In genomic region chr14:61756135-61756534, GRCh38 we compare ENCODE assay signal across 20 cellular contexts. TPM values are rescaled to one million over a fixed set of nuclear protein-coding genes. Genes with fewer than 3 reads are reported as not detected.
DNase-seq lines count a peak whose midpoint lies in the region; ATAC-seq and TF ChIP-seq lines count a peak whose summit lies in the region.
"Had no signal": no experiment of that assay in that cellular context is flagged by ENCODE, and none has a peak within 500 bp of the region (broad histone marks: within the 10 kb centered on the region; RNA-seq: fewer than 3 reads in every experiment).

No MANE protein-coding gene starts in this region.

- no peak overlapping the region for H3K4me3 Mint-ChIP-seq in activated T-cell treated with anti-CD3 and anti-CD28 coated beads, Interleukin-2, amount 50 U/mL, for 72 hours
- H3K4me3 Mint-ChIP-seq in activated CD8-positive, alpha-beta T cell treated with anti-CD3 and anti-CD28 coated beads, Interleukin-2, amount 10 ng/mL, durations not matched to agents 7 days and 5 days, result no peak overlapping the region
- H3K4me3 Mint-ChIP-seq: HFFc6 had no signal

- no peaks in the 10 kb centered on the region for H3K9me3 Mint-ChIP-seq in activated T-cell treated with anti-CD3 and anti-CD28 coated beads, Interleukin-2, amount 50 U/mL, for 72 hours
- no peaks in the 10 kb centered on the region for H3K9me3 Mint-ChIP-seq in activated CD8-positive, alpha-beta T cell treated with anti-CD3 and anti-CD28 coated beads, Interleukin-2, amount 10 ng/mL, durations not matched to agents 7 days and 5 days (ENCODE audit: insufficient read depth)

- POLR2A ChIA-PET in activated CD8-positive, alpha-beta T cell treated with anti-CD3 and anti-CD28 coated beads, Interleukin-2, amount 10 ng/mL, durations not matched to agents 7 days and 5 days (lab: Charles Lee), result interaction anchor here (0.7 kb wide), 1 partner anchor 16 kb away, joined by 3 read pairs; no protein-coding TSS in a partner anchor

- CTCF ChIA-PET in activated CD8-positive, alpha-beta T cell treated with anti-CD3 and anti-CD28 coated beads, Interleukin-2, amount 10 ng/mL, durations not matched to agents 7 days and 5 days (lab: Charles Lee), result interaction anchor here (1.8 to 8.0 kb wide), 3 partner anchors 11 to 81 kb away, joined by 4 to 62 read pairs (median 17); no protein-coding TSS in a partner anchor

- ATAC-seq in activated T-cell treated with anti-CD3 and anti-CD28 coated beads, Interleukin-2, amount 50 U/mL, for 72 hours (replicated peaks in 1 of 2), result peak; percentile 1 to 2
- no peak for ATAC-seq in HG03135 (IDR thresholded peaks at IDR 0.05; ENCODE audit: unreplicated experiment)
- no peak for ATAC-seq in activated CD8-positive, alpha-beta T cell treated with anti-CD3 and anti-CD28 coated beads, Interleukin-2, amount 10 ng/mL, durations not matched to agents 7 days and 5 days
- ATAC-seq: GM12878 had no signal

- no peak overlapping the region for H3K4me3 ChIP-seq in fibroblast of pulmonary artery (replicated peaks; ENCODE audit: low read depth, low read length)
- H3K4me3 ChIP-seq: BLaER1, GM12878, Peyer's patch had no signal

- DNase-seq in activated T-cell treated with anti-CD3 and anti-CD28 coated beads, Interleukin-2, amount 50 U/mL, for 72 hours, result no peak
- no peak for DNase-seq in activated T-cell treated with anti-CD3 and anti-CD28 coated beads for 4 hours
- peak; percentile 43 for DNase-seq in amniotic epithelial cell (ENCODE audit: low read depth)
- peak; percentile 47 for DNase-seq in fibroblast of pulmonary artery (ENCODE audit: low read depth)
- DNase-seq in C1 segment of cervical spinal cord (lab: John Stamatoyannopoulos, UW), result no peak
- no peak for DNase-seq in DMS153 (lab: John Stamatoyannopoulos, UW)
- DNase-seq in activated CD8-positive, alpha-beta T cell treated with anti-CD3 and anti-CD28 coated beads, Interleukin-2, amount 10 ng/mL, durations not matched to agents 7 days and 5 days, result no peak
- DNase-seq: GDM1, HFFc6, Karpas-422, MM.1S, NCI-H1092 treated with DMSO at 0.1 percent for 48 hours, NCI-H1694, NCI-H510A treated with DMSO at 0.1 percent for 48 hours, Peyer's patch, Right ventricle myocardium superior had no signal

- peaks cover 16% of the 10 kb centered on the region for H3K4me1 Mint-ChIP-seq in activated T-cell treated with anti-CD3 and anti-CD28 coated beads, Interleukin-2, amount 50 U/mL, for 72 hours (ENCODE audit: low read depth)
- H3K4me1 Mint-ChIP-seq in activated CD8-positive, alpha-beta T cell treated with anti-CD3 and anti-CD28 coated beads, Interleukin-2, amount 10 ng/mL, durations not matched to agents 7 days and 5 days (ENCODE audit: low read depth), result peaks cover 24% of the 10 kb centered on the region

- no peaks in the 10 kb centered on the region for H3K36me3 Mint-ChIP-seq in activated T-cell treated with anti-CD3 and anti-CD28 coated beads, Interleukin-2, amount 50 U/mL, for 72 hours (ENCODE audit: insufficient read depth in 2 of 2)
- peaks cover 17% of the 10 kb centered on the region for H3K36me3 Mint-ChIP-seq in activated CD8-positive, alpha-beta T cell treated with anti-CD3 and anti-CD28 coated beads, Interleukin-2, amount 10 ng/mL, durations not matched to agents 7 days and 5 days (ENCODE audit: low read depth)

- H3K27me3 Mint-ChIP-seq in activated T-cell treated with anti-CD3 and anti-CD28 coated beads, Interleukin-2, amount 50 U/mL, for 72 hours (ENCODE audit: low read depth), result peaks cover 10% of the 10 kb centered on the region
- peaks cover 5% of the 10 kb centered on the region for H3K27me3 Mint-ChIP-seq in activated CD8-positive, alpha-beta T cell treated with anti-CD3 and anti-CD28 coated beads, Interleukin-2, amount 10 ng/mL, durations not matched to agents 7 days and 5 days (ENCODE audit: low read depth)

- peak overlapping the region; percentile 90 for H3K27ac Mint-ChIP-seq in activated T-cell treated with anti-CD3 and anti-CD28 coated beads, Interleukin-2, amount 50 U/mL, for 72 hours
- no peak overlapping the region for H3K27ac Mint-ChIP-seq in activated CD8-positive, alpha-beta T cell treated with anti-CD3 and anti-CD28 coated beads, Interleukin-2, amount 10 ng/mL, durations not matched to agents 7 days and 5 days

- no peak for TF ChIP-seq CTCF in fibroblast of pulmonary artery (IDR thresholded peaks at IDR 0.05; ENCODE audit: low read length, missing control alignments)

RNA-seq across cellular contexts. Expression of gene SNAPC1, which starts 6.1 kb away (rescaled TPM):
- total RNA-seq in activated T-cell treated with anti-CD3 and anti-CD28 coated beads, Interleukin-2, amount 50 U/mL, for 72 hours, result 1 to 10 TPM; 7.2 to 7.8 TPM
- total RNA-seq in activated CD8-positive, alpha-beta T cell treated with anti-CD3 and anti-CD28 coated beads, Interleukin-2, amount 10 ng/mL, durations not matched to agents 7 days and 5 days, result 1 to 10 TPM; 6.4 to 6.5 TPM

RNA-seq across cellular contexts. Expression of gene SYT16, which starts 56.4 kb away (rescaled TPM):
- under 1 TPM; 0.02 to 0.09 TPM for total RNA-seq in activated T-cell treated with anti-CD3 and anti-CD28 coated beads, Interleukin-2, amount 50 U/mL, for 72 hours
- total RNA-seq in activated CD8-positive, alpha-beta T cell treated with anti-CD3 and anti-CD28 coated beads, Interleukin-2, amount 10 ng/mL, durations not matched to agents 7 days and 5 days, result not detected
- total RNA-seq: A172, Right ventricle myocardium superior had no signal

Comparison
In these comparisons a context has a peak if more than half of its experiments do, and no peak if none do; other contexts are left out.
1. ATAC-seq: peak in activated T-cell treated with anti-CD3 and anti-CD28 coated beads, Interleukin-2, amount 50 U/mL, for 72 hours (2 of 2); none in HG03135 (single experiment) and activated CD8-positive, alpha-beta T cell treated with anti-CD3 and anti-CD28 coated beads, Interleukin-2, amount 10 ng/mL, durations not matched to agents 7 days and 5 days (single experiment).
2. DNase-seq: peak in amniotic epithelial cell (single experiment) and fibroblast of pulmonary artery (single experiment); none in activated T-cell treated with anti-CD3 and anti-CD28 coated beads, Interleukin-2, amount 50 U/mL, for 72 hours (0 of 2), activated T-cell treated with anti-CD3 and anti-CD28 coated beads for 4 hours (single experiment), C1 segment of cervical spinal cord (0 of 14), DMS153 (single experiment) and activated CD8-positive, alpha-beta T cell treated with anti-CD3 and anti-CD28 coated beads, Interleukin-2, amount 10 ng/mL, durations not matched to agents 7 days and 5 days (single experiment).